20 cellular contexts compared by ENCODE assay signal in the genomic region with DNA sequence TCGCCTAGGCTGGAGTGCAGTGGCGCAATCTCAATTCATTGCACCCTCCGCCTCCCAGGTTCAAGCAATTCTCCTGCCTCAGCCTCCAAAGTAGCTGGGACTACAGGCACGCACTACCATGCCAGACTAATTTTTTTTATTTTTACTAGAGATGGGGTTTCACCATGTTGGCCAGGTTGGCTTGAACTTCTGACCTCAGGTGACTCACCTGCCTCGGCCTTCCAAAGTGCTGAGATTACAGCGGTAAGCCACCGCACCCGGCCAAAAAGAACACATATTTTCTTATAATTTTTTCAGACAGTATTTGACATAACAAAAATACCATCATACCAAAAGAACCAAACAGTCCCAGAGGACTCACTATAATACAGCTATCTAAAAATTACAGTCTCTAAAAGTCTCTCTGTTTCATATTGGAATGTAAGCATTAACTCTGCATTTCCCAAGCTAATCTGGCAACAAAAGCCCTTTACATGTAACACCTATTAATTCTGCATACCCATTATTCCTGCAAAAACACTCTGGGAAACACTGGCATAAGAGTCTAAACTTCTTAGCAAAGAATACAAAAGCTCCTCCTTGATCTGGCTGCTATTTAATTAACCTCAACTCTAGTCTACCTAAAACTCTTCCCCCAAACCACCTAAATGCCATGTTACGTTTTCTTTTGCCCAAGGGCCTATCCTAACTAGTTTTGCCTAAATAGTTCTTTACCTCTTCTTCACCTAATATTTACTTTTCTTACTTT. TPM values are rescaled to one million over a fixed set of nuclear protein-coding genes. Genes with fewer than 3 reads are reported as not detected.
DNase-seq lines count a peak whose midpoint lies in the region; ATAC-seq and TF ChIP-seq lines count a peak whose summit lies in the region.
"Had no signal": no experiment of that assay in that cellular context is flagged by ENCODE, and none has a peak within 500 bp of the region (broad histone marks: within the 10 kb centered on the region; RNA-seq: fewer than 3 reads in every experiment).

No MANE protein-coding gene starts in this region.

- peak in 1 of 2 experiments; percentile 9 for DNase-seq in Caco-2
- DNase-seq in LHCN-M2 (ENCODE audit: low read depth): peak; percentile 55
- DNase-seq in astrocyte of the hippocampus (ENCODE audit: low read depth, low spot score): peak; percentile 56
- no peak for DNase-seq in memory B cell (ENCODE audit: low spot score in 2 of 2)
- DNase-seq in CD4-positive, alpha-beta memory T cell: no peak
- DNase-seq in posterior cingulate gyrus: no peak
- DNase-seq in NCI-H2227 treated with DMSO at 0.1 percent for 48 hours (lab: John Stamatoyannopoulos, UW): no peak
- DNase-seq in SIG-M5 (lab: John Stamatoyannopoulos, UW): no peak
- DNase-seq: activated B cell treated with CpG ODN at 0.5 μM for 24 hours; AML-193; GDM1; Kasumi-1; NCI-H1417 treated with DMSO at 0.1 percent for 48 hours; NCI-H2171; NK-92 treated with Interleukin-12 subunit alpha and Interleukin-12 subunit beta, amount 100 ng/mL, for 24 hours; T-helper 1 cell had no signal

- H3K27ac Mint-ChIP-seq in Caco-2 (ENCODE audit: unreplicated experiment) (peak overlapping the region; percentile 20), memory B cell (peak overlapping the region; percentile 30)
- peak overlapping the region in 2 of 7 donors; percentile 4 to 33 for H3K27ac Mint-ChIP-seq in CD4-positive, alpha-beta memory T cell
- H3K27ac Mint-ChIP-seq: activated B cell treated with CpG ODN at 0.5 μM for 24 hours had no signal

- no peak overlapping the region for H3K4me3 ChIP-seq in Caco-2 (ENCODE audit: low read depth, low read length)
- H3K4me3 ChIP-seq in CD4-positive, alpha-beta memory T cell (ENCODE audit: low read length in 2 of 2): no peak overlapping the region
- H3K4me3 ChIP-seq: hepatocyte, vagina had no signal

- H3K4me1 ChIP-seq in Caco-2: peaks cover 8% of the 10 kb centered on the region
- peaks cover 9% of the 10 kb centered on the region for H3K4me1 ChIP-seq in CD4-positive, alpha-beta memory T cell (ENCODE audit: insufficient read depth, low read length)

- CTCF ChIA-PET in Caco-2 (lab: Charles Lee): interaction anchor here (0.5 kb wide), 1 partner anchor 27 kb away, joined by 3 read pairs; a partner anchor contains a TSS
- CTCF ChIA-PET in CD4-positive, alpha-beta memory T cell (lab: Charles Lee; ENCODE audit: partially characterized antibody): interaction anchor here (0.6 to 0.8 kb wide), 2 partner anchors 11 to 50 kb away, joined by 3 read pairs; no protein-coding TSS in a partner anchor

- no peak for TF ChIP-seq CTCF in Caco-2 (IDR thresholded peaks at IDR 0.05; ENCODE audit: insufficient read depth in 1 of 2, low read depth in 1 of 2, low read length in 1 of 2, severe bottlenecking in 1 of 2, unreplicated experiment in 1 of 2)

- ATAC-seq in memory B cell (ENCODE audit: low read depth): no peak

- no peaks in the 10 kb centered on the region for H3K9me3 ChIP-seq in Caco-2
- H3K9me3 ChIP-seq in CD4-positive, alpha-beta memory T cell (ENCODE audit: control insufficient read depth in 1 of 2, low read length in 2 of 2): no peaks in the 10 kb centered on the region
- H3K9me3 ChIP-seq: vagina had no signal

- H3K36me3 Mint-ChIP-seq in Caco-2 (ENCODE audit: insufficient read depth, unreplicated experiment) (peaks cover 76% of the 10 kb centered on the region), memory B cell (peaks cover 20% of the 10 kb centered on the region)
- peaks cover 37 to 70% of the 10 kb centered on the region in 2 donors for H3K36me3 Mint-ChIP-seq in CD4-positive, alpha-beta memory T cell

- no peaks in the 10 kb centered on the region for H3K27me3 Mint-ChIP-seq in Caco-2 (ENCODE audit: insufficient read depth, unreplicated experiment)
- H3K27me3 Mint-ChIP-seq in memory B cell: no peaks in the 10 kb centered on the region
- no peaks in the 10 kb centered on the region for H3K27me3 Mint-ChIP-seq in CD4-positive, alpha-beta memory T cell
- H3K27me3 Mint-ChIP-seq: activated B cell treated with CpG ODN at 0.5 μM for 24 hours; central memory CD8-positive, alpha-beta T cell had no signal

- H3K9me3 Mint-ChIP-seq in Caco-2 (ENCODE audit: unreplicated experiment): no peaks in the 10 kb centered on the region
- no peaks in the 10 kb centered on the region for H3K9me3 Mint-ChIP-seq in memory B cell
- H3K9me3 Mint-ChIP-seq in CD4-positive, alpha-beta memory T cell: no peaks in the 10 kb centered on the region
- H3K9me3 Mint-ChIP-seq: activated B cell treated with CpG ODN at 0.5 μM for 24 hours; central memory CD8-positive, alpha-beta T cell had no signal

- H3K36me3 ChIP-seq in Caco-2 (ENCODE audit: control insufficient read depth, insufficient read depth, low read length): peaks cover 3% of the 10 kb centered on the region
- H3K36me3 ChIP-seq in CD4-positive, alpha-beta memory T cell (ENCODE audit: insufficient read depth, low read length): peaks cover 56% of the 10 kb centered on the region

- no peak overlapping the region for H3K4me3 Mint-ChIP-seq in Caco-2 (ENCODE audit: unreplicated experiment)
- no peak overlapping the region for H3K4me3 Mint-ChIP-seq in memory B cell
- no peak overlapping the region for H3K4me3 Mint-ChIP-seq in CD4-positive, alpha-beta memory T cell
- H3K4me3 Mint-ChIP-seq: activated B cell treated with CpG ODN at 0.5 μM for 24 hours; central memory CD8-positive, alpha-beta T cell had no signal

- POLR2A ChIA-PET in Caco-2 (lab: Charles Lee): no interaction called here
- POLR2A ChIA-PET in CD4-positive, alpha-beta memory T cell (lab: Charles Lee; ENCODE audit: partially characterized antibody): interaction anchor here (0.8 to 1.2 kb wide), 2 partner anchors 22 to 50 kb away, joined by 3 read pairs; no protein-coding TSS in a partner anchor

- H3K27ac ChIP-seq in CD4-positive, alpha-beta memory T cell (ENCODE audit: low read depth, low read length): no peak overlapping the region
- H3K27ac ChIP-seq: hepatocyte, RWPE1, vagina had no signal

- intact Hi-C loops in Caco-2 (cut with micrococcal nuclease; ENCODE audit: unreplicated experiment): loop anchor here (10.0 kb wide), 1 partner anchor 47 kb away; no protein-coding TSS in a partner anchor
- intact Hi-C loops in CD4-positive, alpha-beta memory T cell (cut with micrococcal nuclease): no loop called here
- intact Hi-C loops in posterior cingulate gyrus (cut with DNase I): no loop called here

- peaks cover 16% of the 10 kb centered on the region for H3K4me1 Mint-ChIP-seq in Caco-2 (ENCODE audit: low read depth, unreplicated experiment)
- peaks cover 5% of the 10 kb centered on the region for H3K4me1 Mint-ChIP-seq in memory B cell
- peaks cover 27 to 46% (median 36%) of the 10 kb centered on the region in 4 donors for H3K4me1 Mint-ChIP-seq in CD4-positive, alpha-beta memory T cell
- H3K4me1 Mint-ChIP-seq: activated B cell treated with CpG ODN at 0.5 μM for 24 hours had no signal

- no TSS peak for BruUV-seq in Caco-2 (replicated peaks; lab: Mats Ljungman, UMichigan)

- no peaks in the 10 kb centered on the region for H3K27me3 ChIP-seq in Caco-2 (replicated peaks; ENCODE audit: control insufficient read depth, insufficient read depth, low read length)
- no peaks in the 10 kb centered on the region for H3K27me3 ChIP-seq in CD4-positive, alpha-beta memory T cell (ENCODE audit: insufficient read depth, low read length)
- H3K27me3 ChIP-seq: hepatocyte, vagina had no signal

RNA-seq across cellular contexts. Expression of a gene that starts 26.9 kb away (rescaled TPM):
- total RNA-seq in Caco-2 (2022): 58.6 and 62.9 TPM in 2 replicates
- total RNA-seq in LHCN-M2 (2014; rRNA removed): 29.2 and 34.6 TPM in 2 replicates
- polyA plus RNA-seq in LHCN-M2 (2012): 33.0 TPM
- 100 to 1,000 TPM; 121 to 123 TPM for total RNA-seq in CD4-positive, alpha-beta memory T cell
- polyA plus RNA-seq in CD4-positive, alpha-beta memory T cell: 1 to 10 TPM; 2.9 to 3.9 TPM

RNA-seq across cellular contexts. Expression of a gene that starts 51.0 kb away (rescaled TPM):
- total RNA-seq in Caco-2 (2022): 84.4 and 85.6 TPM in 2 replicates
- total RNA-seq in LHCN-M2 (2014; rRNA removed): 48.2 and 56.4 TPM in 2 replicates
- 117 TPM for polyA plus RNA-seq in LHCN-M2 (2012)
- 10 to 100 TPM; 45.5 to 50.9 TPM for total RNA-seq in CD4-positive, alpha-beta memory T cell
- polyA plus RNA-seq in CD4-positive, alpha-beta memory T cell: 10 to 100 TPM; 62.7 to 75.6 TPM

Comparison
In these comparisons a context has a peak if more than half of its experiments do, and no peak if none do; other contexts are left out.
1. DNase-seq: peak in LHCN-M2 (single experiment) and astrocyte of the hippocampus (single experiment); none in memory B cell (0 of 2), CD4-positive, alpha-beta memory T cell (0 of 5), posterior cingulate gyrus (0 of 10), NCI-H2227 treated with DMSO at 0.1 percent for 48 hours (single experiment) and SIG-M5 (single experiment).